Comparison of ENCODE assay signal across 27 cellular contexts in genomic region chr5:57828221-57828620, GRCh38.
"Had no signal": no experiment of that assay in that cellular context is flagged by ENCODE, and none has a peak within 500 bp of the region (broad histone marks: within the 10 kb centered on the region; RNA-seq: fewer than 3 reads in every experiment).

No MANE protein-coding gene starts in this region.

- H3K79me2 ChIP-seq: hepatocyte had no signal

- ATAC-seq: left cardiac atrium; sciatic nerve; stimulated activated memory B cell treated with anti-CD40 and anti-IgM and Interleukin-4, amounts not matched to agents 10 μg/mL and 1 μg/mL and 100 μg/mL, for 72 hours had no signal

- H3K27ac Mint-ChIP-seq: endodermal cell; naive B cell; nephron progenitor cell; stimulated activated memory B cell treated with anti-CD40 and anti-IgM and Interleukin-4, amounts not matched to agents 10 μg/mL and 1 μg/mL and 100 μg/mL, for 72 hours; stimulated activated naive CD8-positive, alpha-beta T cell treated with anti-CD3 and anti-CD28 coated beads, Interleukin-15, Interleukin-2, amounts not matched to agents 100 ng/mL and 50 ng/mL, for 24 hours had no signal

- H3K9me3 ChIP-seq: colonic mucosa, left ventricle myocardium inferior, neutrophil, spleen, tibial artery, upper lobe of left lung, uterus had no signal

- H3K4me2 ChIP-seq: hepatocyte had no signal

- DNase-seq: colonic mucosa; effector CD4-positive, alpha-beta T cell; endodermal cell; foreskin melanocyte; head of caudate nucleus; kidney; left cardiac atrium; left ventricle myocardium inferior; mesenchymal stem cell; midbrain; naive B cell; nephron progenitor cell; posterior cingulate gyrus; spleen; stimulated activated CD4-positive, alpha-beta T cell treated with anti-CD3 and anti-CD28 coated beads, Interleukin-15, amount 100 ng/mL, for 24 hours; stimulated activated CD4-positive, alpha-beta T cell treated with anti-CD3 and anti-CD28 coated beads, Interleukin-1b, Interleukin-23, amount 100 ng/mL, for 48 hours; stimulated activated CD4-positive, alpha-beta T cell treated with anti-CD3 and anti-CD28 coated beads, Interleukin-4, amount 100 ng/mL, for 24 hours; tibial artery; upper lobe of left lung; uterus had no signal

- H3K27ac ChIP-seq: colonic mucosa, hepatocyte, left ventricle myocardium inferior, neutrophil, spleen, tibial artery, upper lobe of left lung, uterus had no signal

- H3K4me3 ChIP-seq: colonic mucosa, hepatocyte, left ventricle myocardium inferior, lung, spleen, tibial artery, upper lobe of left lung, uterus had no signal

- H3K27me3 ChIP-seq: colonic mucosa, hepatocyte, neutrophil, spleen, tibial artery, upper lobe of left lung, uterus had no signal

- H3K36me3 Mint-ChIP-seq: naive B cell; stimulated activated memory B cell treated with anti-CD40 and anti-IgM and Interleukin-4, amounts not matched to agents 10 μg/mL and 1 μg/mL and 100 μg/mL, for 72 hours had no signal

- H3K9me3 Mint-ChIP-seq: endodermal cell; stimulated activated memory B cell treated with anti-CD40 and anti-IgM and Interleukin-4, amounts not matched to agents 10 μg/mL and 1 μg/mL and 100 μg/mL, for 72 hours had no signal

- H3K36me3 ChIP-seq: colonic mucosa, left ventricle myocardium inferior, neutrophil, spleen, tibial artery, upper lobe of left lung, uterus had no signal

- H3K27me3 Mint-ChIP-seq: naive B cell; stimulated activated memory B cell treated with anti-CD40 and anti-IgM and Interleukin-4, amounts not matched to agents 10 μg/mL and 1 μg/mL and 100 μg/mL, for 72 hours had no signal

- H2AFZ ChIP-seq: hepatocyte had no signal

- H3K4me1 Mint-ChIP-seq: endodermal cell; naive B cell; stimulated activated memory B cell treated with anti-CD40 and anti-IgM and Interleukin-4, amounts not matched to agents 10 μg/mL and 1 μg/mL and 100 μg/mL, for 72 hours had no signal

- H3K4me3 Mint-ChIP-seq: endodermal cell; naive B cell; nephron progenitor cell; stimulated activated memory B cell treated with anti-CD40 and anti-IgM and Interleukin-4, amounts not matched to agents 10 μg/mL and 1 μg/mL and 100 μg/mL, for 72 hours; stimulated activated naive CD8-positive, alpha-beta T cell treated with anti-CD3 and anti-CD28 coated beads, Interleukin-15, Interleukin-2, amounts not matched to agents 100 ng/mL and 50 ng/mL, for 24 hours had no signal

- FAIRE-seq: endothelial cell of umbilical vein, kidney had no signal

- H3K4me1 ChIP-seq: colonic mucosa, left ventricle myocardium inferior, spleen, tibial artery, uterus had no signal
